ENCODE assay signal across 27 cellular contexts in the genomic region with DNA sequence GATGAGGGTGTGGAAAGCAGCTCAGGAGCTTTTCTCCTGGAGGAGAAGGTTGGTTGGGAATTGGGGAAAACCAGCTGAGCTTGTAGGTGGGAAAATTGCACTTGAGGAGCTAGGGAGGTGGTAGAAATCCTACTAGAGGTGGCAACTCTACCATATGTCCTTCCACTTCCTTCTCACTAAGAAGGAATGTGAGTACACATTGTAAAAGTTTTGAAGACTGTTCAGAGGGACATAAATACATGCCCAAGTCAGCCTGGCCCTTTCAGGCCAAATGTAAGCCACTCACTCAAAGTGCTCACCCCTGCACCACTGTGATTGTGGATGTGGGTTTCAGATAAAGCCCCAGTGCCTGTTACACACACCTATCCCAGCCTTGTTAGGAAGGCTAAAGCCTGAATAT.
"Had no signal": no experiment of that assay in that cellular context is flagged by ENCODE, and none has a peak within 500 bp of the region (broad histone marks: within the 10 kb centered on the region; RNA-seq: fewer than 3 reads in every experiment).

No MANE protein-coding gene starts in this region.

- H3K27ac ChIP-seq: esophagus squamous epithelium, lower lobe of right lung, neutrophil, parathyroid adenoma, prostate gland, sigmoid colon, skin epidermis, spleen, testis, tibial artery, upper lobe of left lung had no signal

- H3K79me2 ChIP-seq: parathyroid adenoma had no signal

- H2AFZ ChIP-seq: parathyroid adenoma had no signal

- H3K27me3 ChIP-seq: esophagus squamous epithelium, neutrophil, sigmoid colon, spleen, testis, tibial artery, upper lobe of left lung had no signal

- H3K4me1 Mint-ChIP-seq: immature natural killer cell; mesothelial cell of epicardium; stimulated activated memory B cell treated with anti-CD40 and anti-IgM and Interleukin-4, amounts not matched to agents 10 μg/mL and 1 μg/mL and 100 μg/mL, for 72 hours had no signal

- DNase-seq: cortex of kidney; effector memory CD8-positive, alpha-beta T cell; erythroblast; esophagus squamous epithelium; foreskin melanocyte; hypothalamus; immature natural killer cell; islet precursor cell; kidney glomerular epithelial cell; left ventricle myocardium superior; lower lobe of right lung; naive thymus-derived CD8-positive, alpha-beta T cell; right cardiac atrium; sigmoid colon; spleen; stimulated activated CD4-positive, alpha-beta T cell treated with anti-CD3 and anti-CD28 coated beads, Interleukin-4, amount 100 ng/mL, for 4 hours; stimulated activated naive CD8-positive, alpha-beta T cell treated with anti-CD3 and anti-CD28 coated beads, Interleukin-15, Interleukin-2, amounts not matched to agents 100 U/mL and 50 U/mL, for 24 hours; substantia nigra; testis; tibial artery; upper lobe of left lung had no signal

- H3K9ac ChIP-seq: parathyroid adenoma had no signal

- H3K27me3 Mint-ChIP-seq: effector memory CD8-positive, alpha-beta T cell; naive thymus-derived CD8-positive, alpha-beta T cell; stimulated activated memory B cell treated with anti-CD40 and anti-IgM and Interleukin-4, amounts not matched to agents 10 μg/mL and 1 μg/mL and 100 μg/mL, for 72 hours had no signal

- H3K9me3 ChIP-seq: esophagus squamous epithelium, lower lobe of right lung, neutrophil, prostate gland, sigmoid colon, spleen, testis, tibial artery, upper lobe of left lung had no signal

- H3K36me3 ChIP-seq: esophagus squamous epithelium, lower lobe of right lung, neutrophil, prostate gland, spleen, tibial artery, upper lobe of left lung had no signal

- H3K27ac Mint-ChIP-seq: effector memory CD8-positive, alpha-beta T cell; immature natural killer cell; mesothelial cell of epicardium; stimulated activated memory B cell treated with anti-CD40 and anti-IgM and Interleukin-4, amounts not matched to agents 10 μg/mL and 1 μg/mL and 100 μg/mL, for 72 hours had no signal

- H3K4me1 ChIP-seq: esophagus squamous epithelium, lower lobe of right lung, parathyroid adenoma, prostate gland, spleen, testis, upper lobe of left lung had no signal

- H3K4me3 Mint-ChIP-seq: effector memory CD8-positive, alpha-beta T cell; immature natural killer cell; mesothelial cell of epicardium; naive thymus-derived CD8-positive, alpha-beta T cell; stimulated activated memory B cell treated with anti-CD40 and anti-IgM and Interleukin-4, amounts not matched to agents 10 μg/mL and 1 μg/mL and 100 μg/mL, for 72 hours had no signal

- H3K4me3 ChIP-seq: esophagus squamous epithelium, lower lobe of right lung, prostate gland, sigmoid colon, skin epidermis, spleen, testis, tibial artery, upper lobe of left lung had no signal

- H3K36me3 Mint-ChIP-seq: stimulated activated memory B cell treated with anti-CD40 and anti-IgM and Interleukin-4, amounts not matched to agents 10 μg/mL and 1 μg/mL and 100 μg/mL, for 72 hours had no signal

- ATAC-seq: effector memory CD8-positive, alpha-beta T cell; left ventricle myocardium superior; lower lobe of right lung; naive thymus-derived CD8-positive, alpha-beta T cell; right cardiac atrium; stimulated activated memory B cell treated with anti-CD40 and anti-IgM and Interleukin-4, amounts not matched to agents 10 μg/mL and 1 μg/mL and 100 μg/mL, for 72 hours; stimulated activated naive CD8-positive, alpha-beta T cell treated with anti-CD3 and anti-CD28 coated beads, Interleukin-15, Interleukin-2, amounts not matched to agents 100 U/mL and 50 U/mL, for 24 hours had no signal

- H3K9me3 Mint-ChIP-seq: effector memory CD8-positive, alpha-beta T cell; immature natural killer cell had no signal
